9 cellular contexts compared by ENCODE assay signal in genomic region chr4:165288639-165289428, GRCh38. TPM values are rescaled to one million over a fixed set of nuclear protein-coding genes. Genes with fewer than 3 reads are reported as not detected.
A peak's percentile ranks its signal among the peaks of the same experiment; 100 is the strongest.
DNase-seq lines count a peak whose midpoint lies in the region; ATAC-seq and TF ChIP-seq lines count a peak whose summit lies in the region.
"Had no signal": no experiment of that assay in that cellular context is flagged by ENCODE, and none has a peak within 500 bp of the region (broad histone marks: within the 10 kb centered on the region; RNA-seq: fewer than 3 reads in every experiment).

No MANE protein-coding gene starts in this region.

- H3K4me3 ChIP-seq in right cardiac atrium (ENCODE audit: low read length) = no peak overlapping the region
- no peak overlapping the region for H3K4me3 ChIP-seq in upper lobe of right lung
- H3K4me3 ChIP-seq in left ventricle myocardium inferior = no peak overlapping the region

- ATAC-seq in right cardiac atrium (peak; percentile 29 to 55), Right ventricle myocardium superior (ENCODE audit: poor library complexity) (no peak), HG03521 (IDR thresholded peaks at IDR 0.05; ENCODE audit: unreplicated experiment) (peak; percentile 18), upper lobe of right lung (peak; percentile 74), HG02840 (IDR thresholded peaks at IDR 0.05; ENCODE audit: low FRiP score, unreplicated experiment) (no peak)
- ATAC-seq: activated CD4-positive, alpha-beta T cell treated with anti-CD3 and anti-CD28 coated beads for 36 hours had no signal

- no peaks in the 10 kb centered on the region for H3K27me3 Mint-ChIP-seq in chondrocyte (ENCODE audit: low read depth)
- H3K27me3 Mint-ChIP-seq: activated CD4-positive, alpha-beta T cell treated with anti-CD3 and anti-CD28 coated beads for 36 hours had no signal

- H3K36me3 ChIP-seq in upper lobe of right lung = no peaks in the 10 kb centered on the region
- peaks cover 4% of the 10 kb centered on the region for H3K36me3 ChIP-seq in left ventricle myocardium inferior

- H3K27ac ChIP-seq in right cardiac atrium (ENCODE audit: low read length) (no peak overlapping the region), upper lobe of right lung (no peak overlapping the region), left ventricle myocardium inferior (replicated peaks) (no peak overlapping the region)

- H3K9me3 ChIP-seq in right cardiac atrium (ENCODE audit: control insufficient read depth, low read length) (no peaks in the 10 kb centered on the region), upper lobe of right lung (no peaks in the 10 kb centered on the region), left ventricle myocardium inferior (replicated peaks) (no peaks in the 10 kb centered on the region)

- no peaks in the 10 kb centered on the region for H3K27me3 ChIP-seq in right cardiac atrium (ENCODE audit: control insufficient read depth, insufficient read depth)
- no peaks in the 10 kb centered on the region for H3K27me3 ChIP-seq in upper lobe of right lung
- no peaks in the 10 kb centered on the region for H3K27me3 ChIP-seq in left ventricle myocardium inferior (ENCODE audit: low read depth)

- no peaks in the 10 kb centered on the region for H3K9me3 Mint-ChIP-seq in chondrocyte (ENCODE audit: low read depth)

- H3K36me3 Mint-ChIP-seq in chondrocyte (ENCODE audit: low read depth) = peaks cover 1% of the 10 kb centered on the region

- DNase-seq in right cardiac atrium = no peak
- DNase-seq in Right ventricle myocardium superior = no peak
- DNase-seq in chondrocyte (ENCODE audit: low spot score) = no peak
- no peak for DNase-seq in upper lobe of right lung
- DNase-seq in UCSD-AML1 (lab: John Stamatoyannopoulos, UW; ENCODE audit: unreplicated experiment) = no peak
- DNase-seq in left ventricle myocardium inferior = no peak
- DNase-seq: activated CD4-positive, alpha-beta T cell treated with anti-CD3 and anti-CD28 coated beads for 36 hours had no signal

- H3K4me3 Mint-ChIP-seq in chondrocyte (ENCODE audit: unreplicated experiment) = no peak overlapping the region
- H3K4me3 Mint-ChIP-seq: activated CD4-positive, alpha-beta T cell treated with anti-CD3 and anti-CD28 coated beads for 36 hours had no signal

- H3K4me1 ChIP-seq in right cardiac atrium (ENCODE audit: control insufficient read depth, insufficient read depth, low read length) = no peaks in the 10 kb centered on the region
- H3K4me1 ChIP-seq in upper lobe of right lung = no peaks in the 10 kb centered on the region
- H3K4me1 ChIP-seq in left ventricle myocardium inferior = no peaks in the 10 kb centered on the region

- TF ChIP-seq CTCF in chondrocyte (IDR thresholded peaks at IDR 0.05) (peak; percentile 23), upper lobe of right lung (IDR thresholded peaks at IDR 0.05) (no peak), left ventricle myocardium inferior (IDR thresholded peaks at IDR 0.05; ENCODE audit: borderline replicate concordance) (no peak)

- peaks cover 16% of the 10 kb centered on the region for H3K4me1 Mint-ChIP-seq in chondrocyte (ENCODE audit: low read depth)

- intact Hi-C loops in right cardiac atrium (cut with DNase I) (no loop called here), Right ventricle myocardium superior (cut with DNase I) (no loop called here), upper lobe of right lung (cut with DNase I) (no loop called here), left ventricle myocardium inferior (cut with micrococcal nuclease) (no loop called here)

- peak overlapping the region; percentile 59 for H3K27ac Mint-ChIP-seq in chondrocyte (ENCODE audit: unreplicated experiment)

RNA-seq across cellular contexts. Expression of gene MSMO1, which starts 38.6 kb away (rescaled TPM):
- total RNA-seq in right cardiac atrium (10 to 100 TPM; 12.9 to 27.6 (median 16.3) TPM), Right ventricle myocardium superior (6.2 TPM), chondrocyte (82.8 to 83.3 TPM (median 83.3 TPM) in 3 replicates), upper lobe of right lung (213 TPM), left ventricle myocardium inferior (7.3 TPM)
- 29.0 TPM for polyA plus RNA-seq in right cardiac atrium

Comparison
In these comparisons a context has a peak if more than half of its experiments do, and no peak if none do; other contexts are left out.
1. ATAC-seq: peak in right cardiac atrium (2 of 2), HG03521 (single experiment) and upper lobe of right lung (single experiment); none in Right ventricle myocardium superior (single experiment) and HG02840 (single experiment).